15 cellular contexts compared by ENCODE assay signal in the genomic region with DNA sequence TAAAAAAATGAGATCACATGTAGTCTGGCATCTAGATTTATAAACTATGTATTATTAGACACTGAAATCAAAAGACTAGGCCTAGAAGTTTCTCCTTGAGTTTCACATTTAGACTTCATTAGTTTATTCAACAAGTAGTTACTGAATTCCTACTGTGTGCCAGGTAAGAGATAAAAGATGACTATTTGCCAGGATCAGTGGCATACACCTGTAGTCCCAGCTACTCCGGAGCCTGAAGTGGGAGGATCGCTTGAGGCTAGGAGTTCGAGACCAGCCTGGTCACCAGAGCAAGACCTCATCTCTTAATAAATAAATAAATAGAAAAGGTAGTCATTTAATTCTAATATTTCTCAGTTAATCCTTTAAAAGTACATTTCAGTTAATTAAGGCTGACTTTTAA. TPM values are rescaled to one million over a fixed set of nuclear protein-coding genes. Genes with fewer than 3 reads are reported as not detected.
DNase-seq lines count a peak whose midpoint lies in the region; ATAC-seq, FAIRE-seq and TF ChIP-seq lines count a peak whose summit lies in the region.
"Had no signal": no experiment of that assay in that cellular context is flagged by ENCODE, and none has a peak within 500 bp of the region (broad histone marks: within the 10 kb centered on the region; RNA-seq: fewer than 3 reads in every experiment).

No MANE protein-coding gene starts in this region.

- H3K9me3 Mint-ChIP-seq in brain (peaks cover 0 to 6% (median 0%) of the 10 kb centered on the region in 5 experiments), neural crest cell (no peaks in the 10 kb centered on the region)
- H3K9me3 Mint-ChIP-seq: mesothelial cell of epicardium had no signal

- DNase-seq in DND-41 (no peak), neural crest cell (ENCODE audit: low read depth, low spot score) (no peak), C1 segment of cervical spinal cord (lab: John Stamatoyannopoulos, UW) (no peak), HTR-8/SVneo (ENCODE audit: insufficient read length, low spot score) (no peak)
- DNase-seq: activated effector memory CD4-positive, alpha-beta T cell treated with Interleukin-2 at 50 U/mL for 16 hours; central memory CD4-positive, alpha-beta T cell; erythroblast; NCI-H1436; WERI-Rb-1 had no signal

- H3K9me3 ChIP-seq in DND-41 (ENCODE audit: insufficient read depth, low read length, severe bottlenecking), result no peaks in the 10 kb centered on the region

- H3K4me1 ChIP-seq in DND-41 (ENCODE audit: insufficient read depth, low read length), result peaks cover 35% of the 10 kb centered on the region
- peaks cover 36% of the 10 kb centered on the region for H3K4me1 ChIP-seq in KMS-11 (ENCODE audit: low read depth, poor library complexity, severe bottlenecking)

- H2AFZ ChIP-seq in DND-41 (ENCODE audit: low read depth, low read length) (no peak overlapping the region), KMS-11 (ENCODE audit: low read depth) (no peak overlapping the region)

- ATAC-seq in DND-41 (ENCODE audit: insufficient read depth, low read depth) (no peak), HG03025 (IDR thresholded peaks at IDR 0.05; ENCODE audit: low FRiP score, unreplicated experiment) (no peak)

- peak overlapping the region; percentile 84; the same call in 1 of the 2 replicates for H3K4me2 ChIP-seq in DND-41 (ENCODE audit: insufficient read depth, low read length)
- H3K4me2 ChIP-seq in KMS-11, result peak overlapping the region; percentile 98

- no peak for TF ChIP-seq CTCF in DND-41 (IDR thresholded peaks at IDR 0.05; ENCODE audit: borderline replicate concordance, extremely low read depth, low read length, poor library complexity, severe bottlenecking)
- no peak for TF ChIP-seq CTCF in KMS-11 (conservative IDR thresholded peaks at IDR 0.05; ENCODE audit: low read depth, low read length)
- no peak for TF ChIP-seq CTCF in brain (conservative IDR thresholded peaks at IDR 0.05)
- no peak for TF ChIP-seq CTCF in neural crest cell (conservative IDR thresholded peaks at IDR 0.05)

- H3K4me1 Mint-ChIP-seq in brain (peaks cover 42% of the 10 kb centered on the region), neural crest cell (peaks cover 27% of the 10 kb centered on the region)

- H3K36me3 Mint-ChIP-seq in brain (peaks cover 29% of the 10 kb centered on the region), neural crest cell (ENCODE audit: low read depth) (peaks cover 6% of the 10 kb centered on the region)

- H3K27me3 Mint-ChIP-seq in brain, result peaks cover 4% of the 10 kb centered on the region
- no peaks in the 10 kb centered on the region for H3K27me3 Mint-ChIP-seq in neural crest cell (ENCODE audit: low read depth)

- peaks cover 31% of the 10 kb centered on the region for H3K36me3 ChIP-seq in DND-41 (ENCODE audit: insufficient read depth, low read length)
- H3K36me3 ChIP-seq in KMS-11 (ENCODE audit: insufficient read depth), result peaks cover 7% of the 10 kb centered on the region; the same call in 1 of the 2 replicates

- H3K79me2 ChIP-seq in DND-41 (ENCODE audit: insufficient read depth, low read length), result peaks cover 50% of the 10 kb centered on the region
- peaks cover 52% of the 10 kb centered on the region for H3K79me2 ChIP-seq in KMS-11 (ENCODE audit: insufficient read depth, low read depth)

- H3K4me3 ChIP-seq in DND-41 (ENCODE audit: low read depth in 1 of 2, low read length in 2 of 2) (peak overlapping the region in 1 of 2 experiments; percentile 18; a peak in 1 of 4 replicates), KMS-11 (IDR thresholded peaks at IDR 0.05; ENCODE audit: insufficient read depth, low read depth, low read length) (no peak overlapping the region)

- H3K27ac ChIP-seq in DND-41 (ENCODE audit: low read length), result no peak overlapping the region
- no peak overlapping the region for H3K27ac ChIP-seq in KMS-11
- H3K27ac ChIP-seq: WERI-Rb-1 had no signal

- H3K27me3 ChIP-seq in DND-41 (ENCODE audit: insufficient read depth, low read length, poor library complexity), result no peaks in the 10 kb centered on the region
- no peaks in the 10 kb centered on the region for H3K27me3 ChIP-seq in KMS-11 (ENCODE audit: insufficient read depth, low read depth)

- no peak for FAIRE-seq in HTR-8/SVneo (lab: Jason Lieb, UNC)
- FAIRE-seq: GM12892, H1 had no signal

- H4K20me1 ChIP-seq in DND-41 (ENCODE audit: insufficient read depth, low read length) (no peaks in the 10 kb centered on the region), KMS-11 (ENCODE audit: insufficient read depth) (peaks cover 7% of the 10 kb centered on the region; the same call in 1 of the 2 replicates)

- H3K4me3 Mint-ChIP-seq in brain, result peak overlapping the region; percentile 76 to 100 (median 95)
- H3K4me3 Mint-ChIP-seq in neural crest cell, result peak overlapping the region; percentile 54

- peak overlapping the region; percentile 64 for H3K9ac ChIP-seq in DND-41 (ENCODE audit: low read depth, low read length)
- H3K9ac ChIP-seq in KMS-11, result no peak overlapping the region

- H3K27ac Mint-ChIP-seq in brain (no peak overlapping the region), neural crest cell (ENCODE audit: unreplicated experiment) (no peak overlapping the region)
- H3K27ac Mint-ChIP-seq: mesothelial cell of epicardium had no signal

RNA-seq across cellular contexts. Expression of a gene that starts 2.1 kb away (rescaled TPM):
- 37.9 TPM for polyA plus RNA-seq in brain (ENCODE audit: insufficient read depth, low read depth, low replicate concordance)
- 41.7 and 51.5 TPM in 2 replicates for total RNA-seq in neural crest cell
